In the genomic region with DNA sequence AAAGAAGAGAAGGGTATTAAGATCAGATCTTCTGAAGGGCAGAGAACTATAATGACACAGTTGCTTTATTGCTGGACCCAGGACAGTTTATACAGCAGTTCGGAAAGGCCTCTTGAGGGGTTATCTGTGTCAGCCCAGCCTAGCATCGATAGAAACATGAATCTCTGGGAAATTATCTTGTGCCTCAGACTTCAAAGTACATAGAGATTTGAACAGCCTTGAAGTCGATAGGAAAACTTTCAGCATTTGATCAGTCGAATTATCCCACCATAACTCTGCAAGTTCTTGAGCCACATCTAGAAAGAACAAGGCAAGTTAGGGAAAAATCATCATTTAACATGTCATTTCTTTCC, we compare ENCODE assay signal across 16 cellular contexts. TPM values are rescaled to one million over a fixed set of nuclear protein-coding genes. Genes with fewer than 3 reads are reported as not detected.
DNase-seq lines count a peak whose midpoint lies in the region; ATAC-seq and TF ChIP-seq lines count a peak whose summit lies in the region.
"Had no signal": no experiment of that assay in that cellular context is flagged by ENCODE, and none has a peak within 500 bp of the region (broad histone marks: within the 10 kb centered on the region; RNA-seq: fewer than 3 reads in every experiment).

No MANE protein-coding gene starts in this region.

- TF ChIP-seq POLR2A in upper lobe of left lung (IDR thresholded peaks at IDR 0.05): no peak
- TF ChIP-seq POLR2A in body of pancreas (IDR thresholded peaks at IDR 0.05): no peak
- TF ChIP-seq POLR2A in thyroid gland (IDR thresholded peaks at IDR 0.05): no peak

- no peaks in the 10 kb centered on the region for H4K20me1 ChIP-seq in SU-DHL-6 (ENCODE audit: low read depth, low read length)

- peak overlapping the region; percentile 65 for H3K4me3 Mint-ChIP-seq in activated T-cell treated with anti-CD3 and anti-CD28 coated beads, Interleukin-2, amount 50 U/mL, for 4 hours
- H3K4me3 Mint-ChIP-seq in activated T-cell treated with anti-CD3 and anti-CD28 coated beads, Interleukin-2, amount 50 U/mL, for 72 hours: no peak overlapping the region
- peak overlapping the region; percentile 75 to 87 (median 86) for H3K4me3 Mint-ChIP-seq in immature natural killer cell

- H3K27me3 ChIP-seq in SU-DHL-6 (ENCODE audit: low read length) (no peaks in the 10 kb centered on the region), upper lobe of left lung (no peaks in the 10 kb centered on the region), body of pancreas (no peaks in the 10 kb centered on the region), thyroid gland (no peaks in the 10 kb centered on the region)

- peak overlapping the region; percentile 99 for H3K4me2 ChIP-seq in SU-DHL-6 (ENCODE audit: low read depth, low read length, poor library complexity, severe bottlenecking)

- H2AFZ ChIP-seq in SU-DHL-6 (ENCODE audit: low read depth, low read length, severe bottlenecking): no peak overlapping the region

- H3K9me3 Mint-ChIP-seq in activated T-cell treated with anti-CD3 and anti-CD28 coated beads, Interleukin-2, amount 50 U/mL, for 4 hours: no peaks in the 10 kb centered on the region
- peaks cover 0 to 2% of the 10 kb centered on the region in 2 donors for H3K9me3 Mint-ChIP-seq in activated T-cell treated with anti-CD3 and anti-CD28 coated beads, Interleukin-2, amount 50 U/mL, for 72 hours
- peaks cover 0 to 6% (median 0%) of the 10 kb centered on the region in 6 donors for H3K9me3 Mint-ChIP-seq in immature natural killer cell

- H3K27me3 Mint-ChIP-seq in activated T-cell treated with anti-CD3 and anti-CD28 coated beads, Interleukin-2, amount 50 U/mL, for 4 hours (ENCODE audit: low read depth): peaks cover 58% of the 10 kb centered on the region
- peaks cover 92% of the 10 kb centered on the region for H3K27me3 Mint-ChIP-seq in activated T-cell treated with anti-CD3 and anti-CD28 coated beads, Interleukin-2, amount 50 U/mL, for 72 hours (ENCODE audit: low read depth)
- H3K27me3 Mint-ChIP-seq in immature natural killer cell (ENCODE audit: low read depth in 3 of 3): peaks cover 24 to 34% (median 31%) of the 10 kb centered on the region in 3 donors

- no peak for DNase-seq in activated T-cell treated with anti-CD3 and anti-CD28 coated beads, Interleukin-2, amount 50 U/mL, for 4 hours
- DNase-seq in activated T-cell treated with anti-CD3 and anti-CD28 coated beads, Interleukin-2, amount 50 U/mL, for 72 hours: no peak
- DNase-seq in immature natural killer cell (no peak), upper lobe of left lung (no peak), body of pancreas (no peak), G401 (ENCODE audit: low spot score) (no peak), thyroid gland (no peak)
- DNase-seq: Calu3, NCI-H1048, NCI-H2227 treated with DMSO at 0.1 percent for 48 hours, posterior cingulate gyrus, SHP77, T1000 had no signal

- H3K9me2 ChIP-seq in SU-DHL-6 (replicated peaks; ENCODE audit: insufficient read depth, low read length): no peaks in the 10 kb centered on the region

- TF ChIP-seq CTCF in SU-DHL-6 (IDR thresholded peaks at IDR 0.05; ENCODE audit: insufficient read depth, low read length, poor library complexity, severe bottlenecking) (no peak), upper lobe of left lung (IDR thresholded peaks at IDR 0.05) (no peak), body of pancreas (IDR thresholded peaks at IDR 0.05) (no peak), thyroid gland (IDR thresholded peaks at IDR 0.05) (no peak)

- peak overlapping the region; percentile 53 for H3K4me3 ChIP-seq in SU-DHL-6 (ENCODE audit: insufficient read depth, low read length, poor library complexity, severe bottlenecking)
- peak overlapping the region in 2 of 4 donors; percentile 19 to 26 for H3K4me3 ChIP-seq in upper lobe of left lung
- H3K4me3 ChIP-seq in body of pancreas: no peak overlapping the region
- no peak overlapping the region for H3K4me3 ChIP-seq in thyroid gland (replicated peaks in 1 of 3)
- H3K4me3 ChIP-seq: HAP-1 had no signal

- H3K36me3 Mint-ChIP-seq in activated T-cell treated with anti-CD3 and anti-CD28 coated beads, Interleukin-2, amount 50 U/mL, for 4 hours (ENCODE audit: insufficient read depth): no peaks in the 10 kb centered on the region
- peaks cover 0 to 2% of the 10 kb centered on the region in 2 donors for H3K36me3 Mint-ChIP-seq in activated T-cell treated with anti-CD3 and anti-CD28 coated beads, Interleukin-2, amount 50 U/mL, for 72 hours (ENCODE audit: insufficient read depth in 2 of 2)
- peaks cover 0 to 3% (median 0%) of the 10 kb centered on the region in 3 donors for H3K36me3 Mint-ChIP-seq in immature natural killer cell

- intact Hi-C loops in body of pancreas (cut with DNase I): no loop called here
- intact Hi-C loops in thyroid gland (cut with DNase I): no loop called here

- peak overlapping the region; percentile 99 for H3K27ac ChIP-seq in SU-DHL-6 (ENCODE audit: low read depth, low read length)
- H3K27ac ChIP-seq in upper lobe of left lung: peak overlapping the region; percentile 73 to 84 (median 78)
- H3K27ac ChIP-seq in body of pancreas: peak overlapping the region in 1 of 4 donors; percentile 58
- no peak overlapping the region for H3K27ac ChIP-seq in thyroid gland

- H3K9me3 ChIP-seq in SU-DHL-6 (ENCODE audit: insufficient read depth, low read length): no peaks in the 10 kb centered on the region
- H3K9me3 ChIP-seq in upper lobe of left lung: no peaks in the 10 kb centered on the region
- H3K9me3 ChIP-seq in body of pancreas: no peaks in the 10 kb centered on the region
- H3K9me3 ChIP-seq in thyroid gland: no peaks in the 10 kb centered on the region
- H3K9me3 ChIP-seq: HAP-1 had no signal

- no peak for ATAC-seq in activated T-cell treated with anti-CD3 and anti-CD28 coated beads, Interleukin-2, amount 50 U/mL, for 4 hours
- no peak for ATAC-seq in activated T-cell treated with anti-CD3 and anti-CD28 coated beads, Interleukin-2, amount 50 U/mL, for 72 hours (replicated peaks in 1 of 2)
- no peak for ATAC-seq in upper lobe of left lung (ENCODE audit: low FRiP score in 2 of 2)
- ATAC-seq in body of pancreas: no peak

- H3K79me2 ChIP-seq in SU-DHL-6 (ENCODE audit: insufficient read depth, low read length): peaks cover 23% of the 10 kb centered on the region

- H3K36me3 ChIP-seq in SU-DHL-6 (ENCODE audit: low read length): 0 out of 2 replicates have a peak, but pooled peaks cover 5% of the 10 kb centered on the region
- no peaks in the 10 kb centered on the region for H3K36me3 ChIP-seq in upper lobe of left lung
- no peaks in the 10 kb centered on the region for H3K36me3 ChIP-seq in body of pancreas (replicated peaks in 1 of 2; ENCODE audit: insufficient read depth in 1 of 2, low read depth in 2 of 2)
- H3K36me3 ChIP-seq in thyroid gland: no peaks in the 10 kb centered on the region
- H3K36me3 ChIP-seq: HAP-1 had no signal

- peaks cover 37% of the 10 kb centered on the region for H3K4me1 Mint-ChIP-seq in activated T-cell treated with anti-CD3 and anti-CD28 coated beads, Interleukin-2, amount 50 U/mL, for 4 hours (ENCODE audit: low read depth)
- peaks cover 35% of the 10 kb centered on the region for H3K4me1 Mint-ChIP-seq in activated T-cell treated with anti-CD3 and anti-CD28 coated beads, Interleukin-2, amount 50 U/mL, for 72 hours (ENCODE audit: low read depth)
- H3K4me1 Mint-ChIP-seq in immature natural killer cell: peaks cover 37 to 64% of the 10 kb centered on the region in 2 donors

- in situ Hi-C loops in G401 (cut with HindIII; ENCODE audit: low sequenced_read_pairs): no loop called here

- H3F3A ChIP-seq in SU-DHL-6 (ENCODE audit: insufficient read depth): peaks cover 36% of the 10 kb centered on the region

- H3K4me1 ChIP-seq in upper lobe of left lung (peaks cover 44 to 66% (median 53%) of the 10 kb centered on the region in 4 donors), body of pancreas (no peaks in the 10 kb centered on the region), thyroid gland (peaks cover under 1 to 4% of the 10 kb centered on the region in 2 donors)
- H3K4me1 ChIP-seq: HAP-1 had no signal

- H3K9ac ChIP-seq in SU-DHL-6 (ENCODE audit: low read length): peak overlapping the region; percentile 80

- WGBS in upper lobe of left lung, 2 donors: 54 to 86% methylated on average over 4 of the region's 4 CpGs
- WGBS in body of pancreas, 2 donors: 46 to 78% methylated on average over 4 of the region's 4 CpGs
- 85 to 87% methylated on average over 4 of the region's 4 CpGs for WGBS in thyroid gland, 2 donors

- TF ChIP-seq EP300 in upper lobe of left lung (IDR thresholded peaks at IDR 0.05): no peak

- no peak overlapping the region for H3K27ac Mint-ChIP-seq in activated T-cell treated with anti-CD3 and anti-CD28 coated beads, Interleukin-2, amount 50 U/mL, for 72 hours
- H3K27ac Mint-ChIP-seq in immature natural killer cell: peak overlapping the region in 3 of 6 donors; percentile 64 to 88 (median 65)
- H3K27ac Mint-ChIP-seq: activated CD4-positive, alpha-beta memory T cell treated with anti-CD3 and anti-CD28 coated beads, Interleukin-2, amount 10 ng/mL, durations not matched to agents 7 days and 5 days had no signal

RNA-seq across cellular contexts. Expression of a gene that starts 2.5 kb away (rescaled TPM):
- under 1 TPM; 0.18 to 0.57 (median 0.38) TPM for total RNA-seq in activated T-cell treated with anti-CD3 and anti-CD28 coated beads, Interleukin-2, amount 50 U/mL, for 4 hours
- not detected for total RNA-seq in activated T-cell treated with anti-CD3 and anti-CD28 coated beads, Interleukin-2, amount 50 U/mL, for 72 hours
- polyA plus RNA-seq in immature natural killer cell: 1 to 10 TPM in 2 of 3 donors, under 1 TPM in 1; 0.31 to 2.8 (median 1.9) TPM
- 10 to 100 TPM in 5 of 6 donors, 1 to 10 TPM in 1; 7.3 to 58.5 (median 34.1) TPM for total RNA-seq in upper lobe of left lung
- total RNA-seq in body of pancreas: 1 to 10 TPM; 7.3 to 8.0 TPM
- 0.18 TPM in 1 of 2 replicates, not detected in the other for total RNA-seq in G401 (2014; rRNA removed; shearing (Covaris generic))
- 10 to 100 TPM; 20.7 to 51.5 (median 40.3) TPM for total RNA-seq in thyroid gland
- total RNA-seq: activated CD4-positive, alpha-beta memory T cell treated with anti-CD3 and anti-CD28 coated beads, Interleukin-2, amount 10 ng/mL, durations not matched to agents 7 days and 5 days had no signal

Comparison
In these comparisons a context has a peak if more than half of its experiments do, and no peak if none do; other contexts are left out.
1. H3K4me3 Mint-ChIP-seq: peak in activated T-cell treated with anti-CD3 and anti-CD28 coated beads, Interleukin-2, amount 50 U/mL, for 4 hours (single experiment) and immature natural killer cell (5 of 5); none in activated T-cell treated with anti-CD3 and anti-CD28 coated beads, Interleukin-2, amount 50 U/mL, for 72 hours (0 of 2).
2. H3K27ac ChIP-seq: peak in SU-DHL-6 (single experiment) and upper lobe of left lung (4 of 4); none in thyroid gland (0 of 3).